In genomic region chr11:82899957-82900276, GRCh38 we compare ENCODE assay signal across 8 cellular contexts. TPM values are rescaled to one million over a fixed set of nuclear protein-coding genes. Genes with fewer than 3 reads are reported as not detected.
DNase-seq lines count a peak whose midpoint lies in the region; ATAC-seq, FAIRE-seq and TF ChIP-seq lines count a peak whose summit lies in the region.

No MANE protein-coding gene starts in this region.

- H3K4me3 ChIP-seq in BLaER1 treated with 17β-estradiol and CSF1 and Interleukin-3, amounts not matched to agents 10 nM and 100 nM = peak overlapping the region; percentile 68 to 80 (median 76)
- H3K4me3 ChIP-seq in HEK293 (ENCODE audit: low read depth, low read length) = peak overlapping the region; percentile 53
- H3K4me3 ChIP-seq in astrocyte (ENCODE audit: insufficient read depth, low read depth, low read length) = peak overlapping the region; percentile 82
- H3K4me3 ChIP-seq in lung = peak overlapping the region; percentile 55
- peak overlapping the region; percentile 42 to 51 for H3K4me3 ChIP-seq in aorta (ENCODE audit: low read length in 2 of 2)

- POLR2A ChIA-PET in HEK293 (lab: Yijun Ruan, JAX) = interaction anchor here (0.7 to 3.6 kb wide), 10 partner anchors 10 to 386 kb away, joined by 3 to 46 read pairs (median 3); partner anchors contain the start of genes CCDC90B and PCF11

- no peaks in the 10 kb centered on the region for H3K9me3 ChIP-seq in BLaER1 treated with 17β-estradiol and CSF1 and Interleukin-3, amounts not matched to agents 10 nM and 100 nM (replicated peaks in 1 of 11)
- H3K9me3 ChIP-seq in HEK293 (ENCODE audit: control insufficient read depth, insufficient read depth, low read depth, low read length) (no peaks in the 10 kb centered on the region), astrocyte (ENCODE audit: insufficient read depth, low read depth, low read length) (no peaks in the 10 kb centered on the region), lung (ENCODE audit: control insufficient read depth in 2 of 2, insufficient read depth in 1 of 2, low read length in 1 of 2) (no peaks in the 10 kb centered on the region), aorta (ENCODE audit: control insufficient read depth, low read length) (no peaks in the 10 kb centered on the region)

- peak overlapping the region; percentile 91 for H2AFZ ChIP-seq in astrocyte (ENCODE audit: low read depth, low read length)

- FAIRE-seq in astrocyte (lab: Jason Lieb, UNC) = no peak

- peaks cover 38 to 60% (median 45%) of the 10 kb centered on the region in 10 experiments for H3K4me1 ChIP-seq in BLaER1 treated with 17β-estradiol and CSF1 and Interleukin-3, amounts not matched to agents 10 nM and 100 nM
- H3K4me1 ChIP-seq in HEK293 (ENCODE audit: control insufficient read depth, insufficient read depth, low read length) (peaks cover 4% of the 10 kb centered on the region; the same call in 1 of the 2 replicates), astrocyte (ENCODE audit: insufficient read depth, low read length) (peaks cover 14% of the 10 kb centered on the region), lung (ENCODE audit: control insufficient read depth in 2 of 2, insufficient read depth in 2 of 2, low read length in 2 of 2) (peaks cover 6 to 15% of the 10 kb centered on the region in 2 donors), aorta (ENCODE audit: control insufficient read depth in 1 of 2, insufficient read depth in 2 of 2, low read length in 2 of 2) (peaks cover 0 to 2% of the 10 kb centered on the region in 2 donors)

- peak overlapping the region; percentile 70 to 93 (median 77) for H3K27ac ChIP-seq in BLaER1 treated with 17β-estradiol and CSF1 and Interleukin-3, amounts not matched to agents 10 nM and 100 nM
- H3K27ac ChIP-seq in HEK293 (ENCODE audit: extremely low read depth, low read depth, low read length) (no peak overlapping the region; the same call in 1 of the 2 replicates), astrocyte (ENCODE audit: low read depth, low read length) (peak overlapping the region; percentile 61), lung (ENCODE audit: low read depth in 1 of 2, low read length in 1 of 2) (peak overlapping the region; percentile 74 to 93), aorta (ENCODE audit: low read depth in 1 of 2, low read length in 2 of 2) (peak overlapping the region in 1 of 2 donors; percentile 4)

- H3K27me3 ChIP-seq in BLaER1 treated with 17β-estradiol and CSF1 and Interleukin-3, amounts not matched to agents 10 nM and 100 nM = no peaks in the 10 kb centered on the region
- no peaks in the 10 kb centered on the region for H3K27me3 ChIP-seq in astrocyte (ENCODE audit: insufficient read depth, low read length)
- no peaks in the 10 kb centered on the region for H3K27me3 ChIP-seq in lung (ENCODE audit: control insufficient read depth, insufficient read depth)
- H3K27me3 ChIP-seq in aorta (ENCODE audit: control insufficient read depth in 1 of 2, insufficient read depth in 2 of 2, low read length in 1 of 2) = no peaks in the 10 kb centered on the region

- H3K36me3 Mint-ChIP-seq in astrocyte (ENCODE audit: low read depth, unreplicated experiment) = no peaks in the 10 kb centered on the region

- H3K4me2 ChIP-seq in BLaER1 treated with 17β-estradiol and CSF1 and Interleukin-3, amounts not matched to agents 10 nM and 100 nM = peak overlapping the region; percentile 80 to 99 (median 93)
- H3K4me2 ChIP-seq in astrocyte (ENCODE audit: low read length) = peak overlapping the region; percentile 90

- TF ChIP-seq CTCF in HEK293 (tag by site-specific recombination; IDR thresholded peaks at IDR 0.05) = no peak
- no peak for TF ChIP-seq CTCF in astrocyte (IDR thresholded peaks at IDR 0.05; ENCODE audit: insufficient read depth, low read depth, low read length)
- no peak for TF ChIP-seq CTCF in lung (IDR thresholded peaks at IDR 0.05; ENCODE audit: control extremely low read depth, extremely low read depth)

- peak overlapping the region; percentile 100 for H3K4me3 Mint-ChIP-seq in astrocyte (ENCODE audit: unreplicated experiment)

- WGBS in lung, 2 donors = 1 to 2% methylated on average over 11 of the region's 11 CpGs
- 1% methylated on average over 11 of the region's 11 CpGs for WGBS in aorta, 2 donors

- CTCF ChIA-PET in HEK293 (lab: Yijun Ruan, JAX) = interaction anchor here (0.6 to 7.9 kb wide), 4 partner anchors 16 to 142 kb away, joined by 3 to 69 read pairs (median 3); no protein-coding TSS in a partner anchor

- peaks cover 4% of the 10 kb centered on the region for H3K9me3 Mint-ChIP-seq in astrocyte (ENCODE audit: unreplicated experiment)

- no peaks in the 10 kb centered on the region for H3K27me3 Mint-ChIP-seq in astrocyte (ENCODE audit: low read depth, unreplicated experiment)

- H3K9ac ChIP-seq in BLaER1 treated with 17β-estradiol and CSF1 and Interleukin-3, amounts not matched to agents 10 nM and 100 nM = peak overlapping the region; percentile 71 to 93 (median 81)
- peak overlapping the region; percentile 84 for H3K9ac ChIP-seq in astrocyte (ENCODE audit: low read length)

- H3K36me3 ChIP-seq in BLaER1 treated with 17β-estradiol and CSF1 and Interleukin-3, amounts not matched to agents 10 nM and 100 nM = no peaks in the 10 kb centered on the region
- H3K36me3 ChIP-seq in HEK293 (ENCODE audit: control insufficient read depth in 2 of 2, insufficient read depth in 1 of 2, low read length in 2 of 2) (no peaks in the 10 kb centered on the region), astrocyte (ENCODE audit: insufficient read depth, low read length) (no peaks in the 10 kb centered on the region), lung (ENCODE audit: control insufficient read depth in 2 of 2, insufficient read depth in 2 of 2, low read length in 2 of 2) (no peaks in the 10 kb centered on the region), aorta (ENCODE audit: control insufficient read depth in 1 of 2, insufficient read depth in 2 of 2, low read length in 1 of 2) (no peaks in the 10 kb centered on the region)

- H3K79me2 ChIP-seq in astrocyte (ENCODE audit: insufficient read depth, low read length) = peaks cover 29% of the 10 kb centered on the region

- H4K20me1 ChIP-seq in BLaER1 treated with 17β-estradiol and CSF1 and Interleukin-3, amounts not matched to agents 10 nM and 100 nM = no peaks in the 10 kb centered on the region; a peak in 1 of 22 replicates
- H4K20me1 ChIP-seq in astrocyte (ENCODE audit: insufficient read depth, low read length) = peaks cover 3% of the 10 kb centered on the region

- intact Hi-C loops in aorta (cut with DNase I) = loop anchor here (2.0 to 10.0 kb wide), 11 partner anchors 85 to 925 kb away; partner anchors contain the start of genes ANKRD42 (in 2 of the 2), RAB30 (in 2 of the 2), CCDC90B (in 1 of the 2) and PCF11 (in 1 of the 2)

- peak overlapping the region; percentile 16 for H3K27ac Mint-ChIP-seq in astrocyte (ENCODE audit: unreplicated experiment)

- DNase-seq in astrocyte (ENCODE audit: low read depth) = no peak
- no peak for DNase-seq in lung (ENCODE audit: low spot score)
- no peak for DNase-seq in aorta
- DNase-seq in activated CD4-positive, CD25-positive, alpha-beta regulatory T cell treated with anti-CD3 and anti-CD28 coated beads, Interleukin-2, amount 50 U/mL, for 72 hours = no peak
- no peak for DNase-seq in NCI-H446 treated with DMSO at 0.1 percent for 48 hours (lab: John Stamatoyannopoulos, UW)
- DNase-seq in activated CD4-positive, alpha-beta T cell treated with anti-CD3 and anti-CD28 coated beads for 1 hour = no peak

- H3K4me1 Mint-ChIP-seq in astrocyte (ENCODE audit: low read depth, unreplicated experiment) = peaks cover 5% of the 10 kb centered on the region

- ATAC-seq in lung (ENCODE audit: insufficient read depth, low FRiP score) (no peak), aorta (ENCODE audit: low FRiP score) (no peak)

TF ChIP-seq in HEK293, 187 proteins besides CTCF, POLR2A, EP300 and RAD21 (continues in another document):
- TF ChIP-seq FEZF1 (tag by site-specific recombination; IDR thresholded peaks at IDR 0.05) (no peak), HOXC10 (CRISPR knock-in tag; IDR thresholded peaks at IDR 0.05) (no peak), TSHZ1 (tag by site-specific recombination; IDR thresholded peaks at IDR 0.05; ENCODE audit: borderline replicate concordance) (no peak), ZNF350 (tag by site-specific recombination; IDR thresholded peaks at IDR 0.05) (no peak), ZBTB48 (tag by site-specific recombination; IDR thresholded peaks at IDR 0.05) (peak; percentile 34; the same call in 1 of the 2 replicates)

RNA-seq across cellular contexts. Expression of gene PRCP, which starts 0.3 kb away (rescaled TPM):
- total RNA-seq in astrocyte = 62.0 and 70.8 TPM in 2 replicates
- total RNA-seq in lung = 100 to 1,000 TPM in 1 of 2 donors, 10 to 100 TPM in 1; 47.3 to 126 TPM
- polyA plus RNA-seq in lung = 10 to 100 TPM; 25.4 to 45.9 TPM
- total RNA-seq in aorta = 100 to 1,000 TPM in 1 of 2 donors, 10 to 100 TPM in 1; 93.7 to 183 TPM
- 10 to 100 TPM; 26.2 to 38.9 TPM for polyA plus RNA-seq in aorta

RNA-seq across cellular contexts. Expression of gene DDIAS, which starts 1.6 kb away (rescaled TPM):
- total RNA-seq in astrocyte (2.6 and 4.0 TPM in 2 replicates), lung (1 to 10 TPM; 2.1 to 2.8 TPM), aorta (1 to 10 TPM in 1 of 2 donors, under 1 TPM in 1; 0.49 to 3.1 TPM)
- polyA plus RNA-seq in lung (under 1 TPM; 0.71 to 0.78 TPM), aorta (1 to 10 TPM in 1 of 2 donors, under 1 TPM in 1; 0.18 to 4.1 TPM)
